1 cellular context compared by ENCODE assay signal in the genomic region with DNA sequence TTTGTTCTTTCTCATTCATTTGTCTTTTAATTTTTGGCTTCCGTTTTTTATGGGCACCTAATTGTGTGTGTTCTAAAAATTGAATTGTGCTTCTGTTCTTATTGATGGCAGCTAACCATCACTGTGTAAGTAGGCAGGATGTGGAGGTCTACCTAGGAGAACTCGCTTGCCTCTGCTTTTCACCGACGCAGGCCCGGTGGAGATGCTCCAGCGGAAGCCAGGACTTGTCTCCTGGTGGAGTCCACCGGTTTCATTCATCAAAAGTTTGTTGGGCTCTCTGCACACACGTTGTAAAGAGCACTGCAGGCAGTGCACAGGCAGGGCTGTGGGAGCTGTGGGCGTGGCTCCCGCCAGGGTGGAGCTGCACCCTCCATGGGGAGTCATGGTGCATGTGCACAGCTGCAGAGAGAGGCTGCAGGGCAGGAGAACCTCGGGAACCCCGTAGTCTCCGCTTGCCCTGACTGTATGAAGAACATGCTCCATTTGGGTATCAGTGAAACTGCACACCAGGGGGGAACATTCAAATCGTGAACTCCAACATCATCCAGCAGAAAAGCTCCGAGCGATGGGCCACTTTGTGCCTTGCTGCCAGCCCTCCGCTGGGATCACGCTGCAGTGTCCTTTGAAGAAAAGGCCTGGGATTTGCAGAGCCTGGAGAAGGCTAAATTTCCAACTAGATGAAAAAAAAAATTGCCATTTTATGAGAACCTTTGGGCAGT.
TF ChIP-seq lines count a peak whose summit lies in the region.

No MANE protein-coding gene starts in this region.

TF ChIP-seq in SK-N-SH treated with all-trans-retinoic acid at 6 μM for 48 hours, 23 proteins besides CTCF, POLR2A, EP300 and RAD21 (continued from another document):
- TF ChIP-seq ZC3H10 (CRISPR knock-in tag; IDR thresholded peaks at IDR 0.05) (no peak), ARNTL (CRISPR knock-in tag; IDR thresholded peaks at IDR 0.05; ENCODE audit: borderline replicate concordance, low read depth) (no peak), TCF4 (CRISPR knock-in tag; IDR thresholded peaks at IDR 0.05; ENCODE audit: borderline replicate concordance) (no peak), ZFP30 (CRISPR knock-in tag; IDR thresholded peaks at IDR 0.05) (no peak), ZFP3 (CRISPR knock-in tag; IDR thresholded peaks at IDR 0.05) (no peak), CSDC2 (CRISPR knock-in tag; IDR thresholded peaks at IDR 0.05) (no peak)
- TF ChIP-seq, protein P1, sequence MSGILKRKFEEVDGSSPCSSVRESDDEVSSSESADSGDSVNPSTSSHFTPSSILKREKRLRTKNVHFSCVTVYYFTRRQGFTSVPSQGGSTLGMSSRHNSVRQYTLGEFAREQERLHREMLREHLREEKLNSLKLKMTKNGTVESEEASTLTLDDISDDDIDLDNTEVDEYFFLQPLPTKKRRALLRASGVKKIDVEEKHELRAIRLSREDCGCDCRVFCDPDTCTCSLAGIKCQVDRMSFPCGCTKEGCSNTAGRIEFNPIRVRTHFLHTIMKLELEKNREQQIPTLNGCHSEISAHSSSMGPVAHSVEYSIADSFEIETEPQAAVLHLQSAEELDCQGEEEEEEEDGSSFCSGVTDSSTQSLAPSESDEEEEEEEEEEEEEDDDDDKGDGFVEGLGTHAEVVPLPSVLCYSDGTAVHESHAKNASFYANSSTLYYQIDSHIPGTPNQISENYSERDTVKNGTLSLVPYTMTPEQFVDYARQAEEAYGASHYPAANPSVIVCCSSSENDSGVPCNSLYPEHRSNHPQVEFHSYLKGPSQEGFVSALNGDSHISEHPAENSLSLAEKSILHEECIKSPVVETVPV (CRISPR knock-in tag; IDR thresholded peaks at IDR 0.05) = no peak
